ENCODE assay signal across 1 cellular context in the genomic region with DNA sequence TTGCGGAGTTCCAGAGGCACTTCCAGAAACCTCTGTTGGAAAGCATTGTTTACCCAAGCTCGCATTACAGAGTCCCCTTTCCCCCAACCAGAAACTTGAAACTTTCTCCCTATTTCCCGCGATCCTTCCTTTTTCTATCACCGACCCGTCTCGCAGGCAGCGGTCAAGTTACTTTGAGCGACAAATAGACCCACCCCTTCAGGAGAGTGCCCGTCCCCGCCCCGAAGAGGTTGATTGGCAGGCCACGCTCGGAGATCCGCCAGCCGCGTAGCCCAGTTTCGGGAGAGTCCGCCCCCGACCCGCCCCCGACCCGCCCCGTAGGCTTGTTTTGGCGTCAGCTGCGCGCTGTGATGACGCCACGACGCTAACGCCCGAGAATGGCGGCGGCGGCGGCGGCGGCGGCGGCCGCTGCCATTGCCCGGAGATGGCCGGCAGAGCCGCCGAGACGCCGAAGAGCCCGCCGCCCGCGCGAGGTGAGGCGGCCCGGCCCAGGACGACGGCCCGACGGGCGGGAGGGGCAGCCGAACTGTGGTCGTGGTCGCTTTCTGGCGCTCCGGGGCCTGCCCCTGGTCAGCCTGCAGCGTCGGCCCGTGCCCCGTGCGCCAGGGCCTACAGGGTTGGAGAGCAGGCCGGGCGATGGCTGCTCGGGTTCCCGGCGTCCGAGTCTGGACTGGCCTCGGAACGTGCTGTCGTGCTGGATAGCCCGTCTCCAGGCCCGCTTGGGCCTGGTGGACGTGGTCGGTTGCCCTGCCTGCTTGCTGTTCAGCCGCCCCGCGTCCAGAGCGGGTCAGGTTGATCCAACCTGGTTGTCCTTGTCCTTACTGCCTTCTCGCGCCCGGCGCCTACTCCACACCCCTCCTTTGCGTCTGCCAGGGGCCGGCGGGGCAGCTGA.
A peak's percentile ranks its signal among the peaks of the same experiment; 100 is the strongest.
TF ChIP-seq lines count a peak whose summit lies in the region.

A gene (plus strand): TSS at position 356 of the 892 bp plus-strand sequence. CDS start 15,496 bp downstream, outside the sequence.

TF ChIP-seq in HepG2, 621 proteins besides CTCF, POLR2A, EP300 and RAD21 (continued from another document and continues in another):
- TF ChIP-seq, protein P1, sequence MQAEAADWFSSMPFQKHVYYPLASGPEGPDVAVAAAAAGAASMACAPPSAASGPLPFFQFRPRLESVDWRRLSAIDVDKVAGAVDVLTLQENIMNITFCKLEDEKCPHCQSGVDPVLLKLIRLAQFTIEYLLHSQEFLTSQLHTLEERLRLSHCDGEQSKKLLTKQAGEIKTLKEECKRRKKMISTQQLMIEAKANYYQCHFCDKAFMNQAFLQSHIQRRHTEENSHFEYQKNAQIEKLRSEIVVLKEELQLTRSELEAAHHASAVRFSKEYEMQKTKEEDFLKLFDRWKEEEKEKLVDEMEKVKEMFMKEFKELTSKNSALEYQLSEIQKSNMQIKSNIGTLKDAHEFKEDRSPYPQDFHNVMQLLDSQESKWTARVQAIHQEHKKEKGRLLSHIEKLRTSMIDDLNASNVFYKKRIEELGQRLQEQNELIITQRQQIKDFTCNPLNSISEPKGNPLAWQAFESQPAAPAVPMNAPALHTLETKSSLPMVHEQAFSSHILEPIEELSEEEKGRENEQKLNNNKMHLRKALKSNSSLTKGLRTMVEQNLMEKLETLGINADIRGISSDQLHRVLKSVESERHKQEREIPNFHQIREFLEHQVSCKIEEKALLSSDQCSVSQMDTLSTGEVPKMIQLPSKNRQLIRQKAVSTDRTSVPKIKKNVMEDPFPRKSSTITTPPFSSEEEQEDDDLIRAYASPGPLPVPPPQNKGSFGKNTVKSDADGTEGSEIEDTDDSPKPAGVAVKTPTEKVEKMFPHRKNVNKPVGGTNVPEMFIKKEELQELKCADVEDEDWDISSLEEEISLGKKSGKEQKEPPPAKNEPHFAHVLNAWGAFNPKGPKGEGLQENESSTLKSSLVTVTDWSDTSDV (CRISPR knock-in tag; IDR thresholded peaks at IDR 0.05) = no peak
- TF ChIP-seq NCOA1 (CRISPR knock-in tag; IDR thresholded peaks at IDR 0.05) = no peak
- TF ChIP-seq, protein P2, sequence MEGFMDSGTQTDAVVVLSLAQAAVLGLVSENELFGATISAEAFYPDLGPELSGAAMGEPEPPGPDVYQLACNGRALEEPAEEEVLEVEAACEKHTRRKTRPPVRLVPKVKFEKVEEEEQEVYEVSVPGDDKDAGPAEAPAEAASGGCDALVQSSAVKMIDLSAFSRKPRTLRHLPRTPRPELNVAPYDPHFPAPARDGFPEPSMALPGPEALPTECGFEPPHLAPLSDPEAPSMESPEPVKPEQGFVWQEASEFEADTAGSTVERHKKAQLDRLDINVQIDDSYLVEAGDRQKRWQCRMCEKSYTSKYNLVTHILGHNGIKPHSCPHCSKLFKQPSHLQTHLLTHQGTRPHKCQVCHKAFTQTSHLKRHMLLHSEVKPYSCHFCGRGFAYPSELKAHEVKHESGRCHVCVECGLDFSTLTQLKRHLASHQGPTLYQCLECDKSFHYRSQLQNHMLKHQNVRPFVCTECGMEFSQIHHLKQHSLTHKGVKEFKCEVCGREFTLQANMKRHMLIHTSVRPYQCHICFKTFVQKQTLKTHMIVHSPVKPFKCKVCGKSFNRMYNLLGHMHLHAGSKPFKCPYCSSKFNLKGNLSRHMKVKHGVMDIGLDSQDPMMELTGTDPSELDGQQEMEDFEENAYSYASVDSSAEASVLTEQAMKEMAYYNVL (CRISPR knock-in tag; IDR thresholded peaks at IDR 0.05; ENCODE audit: borderline replicate concordance) = peak; percentile 53; the same call in 1 of the 2 replicates
- TF ChIP-seq ZNF629 (CRISPR knock-in tag; conservative IDR thresholded peaks at IDR 0.05) = 0 out of 2 replicates have a peak, but pooled peaks have one; percentile 26
- peak; percentile 90 for TF ChIP-seq ZBTB21 (CRISPR knock-in tag; IDR thresholded peaks at IDR 0.05)
- TF ChIP-seq ZNF124 (CRISPR knock-in tag; IDR thresholded peaks at IDR 0.05) = 0 out of 2 replicates have a peak, but pooled peaks have one; percentile 2
- TF ChIP-seq, protein P3, sequence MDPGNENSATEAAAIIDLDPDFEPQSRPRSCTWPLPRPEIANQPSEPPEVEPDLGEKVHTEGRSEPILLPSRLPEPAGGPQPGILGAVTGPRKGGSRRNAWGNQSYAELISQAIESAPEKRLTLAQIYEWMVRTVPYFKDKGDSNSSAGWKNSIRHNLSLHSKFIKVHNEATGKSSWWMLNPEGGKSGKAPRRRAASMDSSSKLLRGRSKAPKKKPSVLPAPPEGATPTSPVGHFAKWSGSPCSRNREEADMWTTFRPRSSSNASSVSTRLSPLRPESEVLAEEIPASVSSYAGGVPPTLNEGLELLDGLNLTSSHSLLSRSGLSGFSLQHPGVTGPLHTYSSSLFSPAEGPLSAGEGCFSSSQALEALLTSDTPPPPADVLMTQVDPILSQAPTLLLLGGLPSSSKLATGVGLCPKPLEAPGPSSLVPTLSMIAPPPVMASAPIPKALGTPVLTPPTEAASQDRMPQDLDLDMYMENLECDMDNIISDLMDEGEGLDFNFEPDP (CRISPR knock-in tag; conservative IDR thresholded peaks at IDR 0.05) = 0 out of 2 replicates have a peak, but pooled peaks have one; percentile 85
- peak; percentile 98 for TF ChIP-seq ZFX (CRISPR knock-in tag; IDR thresholded peaks at IDR 0.05; ENCODE audit: low read depth)
- TF ChIP-seq KLF12 (CRISPR knock-in tag; IDR thresholded peaks at IDR 0.05; ENCODE audit: borderline replicate concordance) = peak; percentile 92
- no peak for TF ChIP-seq NFE2L1 (CRISPR knock-in tag; IDR thresholded peaks at IDR 0.05; ENCODE audit: borderline replicate concordance)
- TF ChIP-seq KMT2B (CRISPR knock-in tag; IDR thresholded peaks at IDR 0.05) = peak; percentile 50; the same call in 1 of the 2 replicates
- 0 out of 2 replicates have a peak, but pooled peaks have one; percentile 87 for TF ChIP-seq ZNF160 (CRISPR knock-in tag; IDR thresholded peaks at IDR 0.05)
- TF ChIP-seq, protein P4, sequence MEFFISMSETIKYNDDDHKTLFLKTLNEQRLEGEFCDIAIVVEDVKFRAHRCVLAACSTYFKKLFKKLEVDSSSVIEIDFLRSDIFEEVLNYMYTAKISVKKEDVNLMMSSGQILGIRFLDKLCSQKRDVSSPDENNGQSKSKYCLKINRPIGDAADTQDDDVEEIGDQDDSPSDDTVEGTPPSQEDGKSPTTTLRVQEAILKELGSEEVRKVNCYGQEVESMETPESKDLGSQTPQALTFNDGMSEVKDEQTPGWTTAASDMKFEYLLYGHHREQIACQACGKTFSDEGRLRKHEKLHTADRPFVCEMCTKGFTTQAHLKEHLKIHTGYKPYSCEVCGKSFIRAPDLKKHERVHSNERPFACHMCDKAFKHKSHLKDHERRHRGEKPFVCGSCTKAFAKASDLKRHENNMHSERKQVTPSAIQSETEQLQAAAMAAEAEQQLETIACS (CRISPR knock-in tag; IDR thresholded peaks at IDR 0.05) = no peak
- TF ChIP-seq ZNF839 (CRISPR knock-in tag; IDR thresholded peaks at IDR 0.05; ENCODE audit: borderline replicate concordance) = no peak
- peak; percentile 50; the same call in 1 of the 2 replicates for TF ChIP-seq ZNF138 (CRISPR knock-in tag; IDR thresholded peaks at IDR 0.05; ENCODE audit: low read depth)
- 0 out of 2 replicates have a peak, but pooled peaks have one; percentile 27 for TF ChIP-seq ZNF430 (CRISPR knock-in tag; IDR thresholded peaks at IDR 0.05)
- peak; percentile 77; the same call in 1 of the 2 replicates for TF ChIP-seq MZF1 (CRISPR knock-in tag; IDR thresholded peaks at IDR 0.05; ENCODE audit: borderline replicate concordance)
- peak; percentile 91 for TF ChIP-seq HNRNPLL (IDR thresholded peaks at IDR 0.05; ENCODE audit: low read depth, low read length, poor library complexity, severe bottlenecking)
- TF ChIP-seq, protein P5, sequence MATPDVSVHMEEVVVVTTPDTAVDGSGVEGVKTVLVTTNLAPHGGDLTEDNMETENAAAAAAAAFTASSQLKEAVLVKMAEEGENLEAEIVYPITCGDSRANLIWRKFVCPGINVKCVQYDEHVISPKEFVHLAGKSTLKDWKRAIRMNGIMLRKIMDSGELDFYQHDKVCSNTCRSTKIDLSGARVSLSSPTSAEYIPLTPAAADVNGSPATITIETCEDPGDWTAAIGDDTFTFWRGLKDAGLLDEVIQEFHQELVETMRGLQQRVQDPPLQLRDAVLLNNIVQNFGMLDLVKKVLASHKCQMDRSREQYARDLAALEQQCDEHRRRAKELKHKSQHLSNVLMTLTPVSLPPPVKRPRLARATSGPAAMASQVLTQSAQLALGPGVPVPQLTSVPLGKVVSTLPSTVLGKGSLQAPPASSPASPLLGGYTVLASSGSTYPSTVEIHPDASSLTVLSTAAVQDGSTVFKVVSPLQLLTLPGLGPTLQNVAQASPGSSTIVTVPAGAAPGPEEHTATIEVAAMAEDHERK (CRISPR knock-in tag; IDR thresholded peaks at IDR 0.05; ENCODE audit: low read depth) = peak; percentile 74
- TF ChIP-seq ETV6 (CRISPR knock-in tag; conservative IDR thresholded peaks at IDR 0.05) = peak; percentile 79; the same call in 1 of the 2 replicates
- TF ChIP-seq, protein P6, sequence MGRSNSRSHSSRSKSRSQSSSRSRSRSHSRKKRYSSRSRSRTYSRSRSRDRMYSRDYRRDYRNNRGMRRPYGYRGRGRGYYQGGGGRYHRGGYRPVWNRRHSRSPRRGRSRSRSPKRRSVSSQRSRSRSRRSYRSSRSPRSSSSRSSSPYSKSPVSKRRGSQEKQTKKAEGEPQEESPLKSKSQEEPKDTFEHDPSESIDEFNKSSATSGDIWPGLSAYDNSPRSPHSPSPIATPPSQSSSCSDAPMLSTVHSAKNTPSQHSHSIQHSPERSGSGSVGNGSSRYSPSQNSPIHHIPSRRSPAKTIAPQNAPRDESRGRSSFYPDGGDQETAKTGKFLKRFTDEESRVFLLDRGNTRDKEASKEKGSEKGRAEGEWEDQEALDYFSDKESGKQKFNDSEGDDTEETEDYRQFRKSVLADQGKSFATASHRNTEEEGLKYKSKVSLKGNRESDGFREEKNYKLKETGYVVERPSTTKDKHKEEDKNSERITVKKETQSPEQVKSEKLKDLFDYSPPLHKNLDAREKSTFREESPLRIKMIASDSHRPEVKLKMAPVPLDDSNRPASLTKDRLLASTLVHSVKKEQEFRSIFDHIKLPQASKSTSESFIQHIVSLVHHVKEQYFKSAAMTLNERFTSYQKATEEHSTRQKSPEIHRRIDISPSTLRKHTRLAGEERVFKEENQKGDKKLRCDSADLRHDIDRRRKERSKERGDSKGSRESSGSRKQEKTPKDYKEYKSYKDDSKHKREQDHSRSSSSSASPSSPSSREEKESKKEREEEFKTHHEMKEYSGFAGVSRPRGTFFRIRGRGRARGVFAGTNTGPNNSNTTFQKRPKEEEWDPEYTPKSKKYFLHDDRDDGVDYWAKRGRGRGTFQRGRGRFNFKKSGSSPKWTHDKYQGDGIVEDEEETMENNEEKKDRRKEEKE (IDR thresholded peaks at IDR 0.05) = no peak
- TF ChIP-seq RFX5 (IDR thresholded peaks at IDR 0.05; ENCODE audit: low read depth, low read length) = no peak
- TF ChIP-seq SPEN (CRISPR knock-in tag; IDR thresholded peaks at IDR 0.05; ENCODE audit: low read depth) = peak; percentile 75; the same call in 1 of the 2 replicates
- 0 out of 2 replicates have a peak, but pooled peaks have one; percentile 19 for TF ChIP-seq MXD4 (CRISPR knock-in tag; IDR thresholded peaks at IDR 0.05)
- TF ChIP-seq ZNF709 (CRISPR knock-in tag; IDR thresholded peaks at IDR 0.05) = no peak
- TF ChIP-seq PHF5A (CRISPR knock-in tag; IDR thresholded peaks at IDR 0.05; ENCODE audit: low read depth, unreplicated experiment) = no peak
- TF ChIP-seq ZNF331 (CRISPR knock-in tag; IDR thresholded peaks at IDR 0.05) = no peak; the same call in 1 of the 2 replicates
- TF ChIP-seq, protein P7, sequence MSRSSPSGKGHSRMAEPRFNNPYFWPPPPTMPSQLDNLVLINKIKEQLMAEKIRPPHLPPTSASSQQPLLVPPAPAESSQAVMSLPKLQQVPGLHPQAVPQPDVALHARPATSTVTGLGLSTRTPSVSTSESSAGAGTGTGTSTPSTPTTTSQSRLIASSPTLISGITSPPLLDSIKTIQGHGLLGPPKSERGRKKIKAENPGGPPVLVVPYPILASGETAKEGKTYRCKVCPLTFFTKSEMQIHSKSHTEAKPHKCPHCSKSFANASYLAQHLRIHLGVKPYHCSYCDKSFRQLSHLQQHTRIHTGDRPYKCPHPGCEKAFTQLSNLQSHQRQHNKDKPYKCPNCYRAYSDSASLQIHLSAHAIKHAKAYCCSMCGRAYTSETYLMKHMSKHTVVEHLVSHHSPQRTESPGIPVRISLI (CRISPR knock-in tag; IDR thresholded peaks at IDR 0.05; ENCODE audit: borderline replicate concordance) = peak; percentile 39; the same call in 1 of the 2 replicates
- TF ChIP-seq BORCS8-MEF2B (CRISPR knock-in tag; IDR thresholded peaks at IDR 0.05) = peak; percentile 64
- TF ChIP-seq CEBPB (IDR thresholded peaks at IDR 0.05; ENCODE audit: borderline replicate concordance, low read depth, low read length) = no peak
- no peak for TF ChIP-seq RORA (CRISPR knock-in tag; IDR thresholded peaks at IDR 0.05)
- TF ChIP-seq, protein P8, sequence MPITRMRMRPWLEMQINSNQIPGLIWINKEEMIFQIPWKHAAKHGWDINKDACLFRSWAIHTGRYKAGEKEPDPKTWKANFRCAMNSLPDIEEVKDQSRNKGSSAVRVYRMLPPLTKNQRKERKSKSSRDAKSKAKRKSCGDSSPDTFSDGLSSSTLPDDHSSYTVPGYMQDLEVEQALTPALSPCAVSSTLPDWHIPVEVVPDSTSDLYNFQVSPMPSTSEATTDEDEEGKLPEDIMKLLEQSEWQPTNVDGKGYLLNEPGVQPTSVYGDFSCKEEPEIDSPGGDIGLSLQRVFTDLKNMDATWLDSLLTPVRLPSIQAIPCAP (CRISPR knock-in tag; IDR thresholded peaks at IDR 0.05; ENCODE audit: low read depth) = 0 out of 2 replicates have a peak, but pooled peaks have one; percentile 34
- no peak for TF ChIP-seq SRSF4 (IDR thresholded peaks at IDR 0.05; ENCODE audit: low read depth, low read length, poor library complexity, severe bottlenecking)
- TF ChIP-seq ZNF772 (CRISPR knock-in tag; IDR thresholded peaks at IDR 0.05) = no peak; the same call in 1 of the 2 replicates
- TF ChIP-seq, protein P9, sequence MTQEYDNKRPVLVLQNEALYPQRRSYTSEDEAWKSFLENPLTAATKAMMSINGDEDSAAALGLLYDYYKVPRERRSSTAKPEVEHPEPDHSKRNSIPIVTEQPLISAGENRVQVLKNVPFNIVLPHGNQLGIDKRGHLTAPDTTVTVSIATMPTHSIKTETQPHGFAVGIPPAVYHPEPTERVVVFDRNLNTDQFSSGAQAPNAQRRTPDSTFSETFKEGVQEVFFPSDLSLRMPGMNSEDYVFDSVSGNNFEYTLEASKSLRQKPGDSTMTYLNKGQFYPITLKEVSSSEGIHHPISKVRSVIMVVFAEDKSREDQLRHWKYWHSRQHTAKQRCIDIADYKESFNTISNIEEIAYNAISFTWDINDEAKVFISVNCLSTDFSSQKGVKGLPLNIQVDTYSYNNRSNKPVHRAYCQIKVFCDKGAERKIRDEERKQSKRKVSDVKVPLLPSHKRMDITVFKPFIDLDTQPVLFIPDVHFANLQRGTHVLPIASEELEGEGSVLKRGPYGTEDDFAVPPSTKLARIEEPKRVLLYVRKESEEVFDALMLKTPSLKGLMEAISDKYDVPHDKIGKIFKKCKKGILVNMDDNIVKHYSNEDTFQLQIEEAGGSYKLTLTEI (CRISPR knock-in tag; conservative IDR thresholded peaks at IDR 0.05) = no peak
- TF ChIP-seq ZFP36L1 (CRISPR knock-in tag; IDR thresholded peaks at IDR 0.05) = no peak
- no peak for TF ChIP-seq BHLHE40 (IDR thresholded peaks at IDR 0.05; ENCODE audit: low read length)
- TF ChIP-seq SOX6 (IDR thresholded peaks at IDR 0.05) = no peak
- TF ChIP-seq SOX6 (CRISPR knock-in tag; IDR thresholded peaks at IDR 0.05) = peak; percentile 30; the same call in 1 of the 2 replicates
